10 cellular contexts compared by ENCODE assay signal in the genomic region with DNA sequence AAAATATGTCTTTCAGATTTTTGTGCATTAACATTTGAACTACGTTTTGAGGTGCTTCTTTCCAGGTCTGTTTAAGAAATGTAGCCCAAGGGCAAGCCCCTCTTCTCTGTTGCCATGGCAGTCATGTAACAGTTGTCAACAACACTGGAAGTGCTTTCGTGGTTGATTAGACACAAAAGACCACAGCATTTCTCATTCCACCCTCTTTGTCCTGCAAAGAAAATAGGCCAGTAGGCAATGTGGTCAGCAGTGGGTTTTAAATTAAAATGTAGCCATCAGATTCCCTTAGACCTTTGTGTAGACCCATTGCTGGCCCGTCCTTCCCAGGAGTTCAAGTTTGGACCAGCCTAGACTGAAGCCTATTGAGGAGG. TPM values are rescaled to one million over a fixed set of nuclear protein-coding genes. Genes with fewer than 3 reads are reported as not detected.
DNase-seq lines count a peak whose midpoint lies in the region; ATAC-seq and TF ChIP-seq lines count a peak whose summit lies in the region.
"Had no signal": no experiment of that assay in that cellular context is flagged by ENCODE, and none has a peak within 500 bp of the region (broad histone marks: within the 10 kb centered on the region; RNA-seq: fewer than 3 reads in every experiment).

No MANE protein-coding gene starts in this region.

- H4K20me1 ChIP-seq in neural progenitor cell (ENCODE audit: low read depth), result peaks cover 17% of the 10 kb centered on the region

- H3K4me1 ChIP-seq in neural progenitor cell, result peaks cover 25% of the 10 kb centered on the region

- peak overlapping the region; percentile 56 for H3K4me2 ChIP-seq in neural progenitor cell

- no peak overlapping the region for H2AFZ ChIP-seq in neural progenitor cell (replicated peaks)

- no peak overlapping the region for H3K9ac ChIP-seq in neural progenitor cell

- no peak overlapping the region for H3K4me3 Mint-ChIP-seq in neural progenitor cell
- H3K4me3 Mint-ChIP-seq: activated naive CD4-positive, alpha-beta T cell treated with anti-CD3 and anti-CD28 coated beads for 36 hours; naive thymus-derived CD8-positive, alpha-beta T cell had no signal

- peak; percentile 47 for ATAC-seq in GM18870 (IDR thresholded peaks at IDR 0.05; ENCODE audit: unreplicated experiment)
- ATAC-seq in HG03135 (IDR thresholded peaks at IDR 0.05; ENCODE audit: unreplicated experiment), result peak; percentile 63
- no peak for ATAC-seq in GM21447 (IDR thresholded peaks at IDR 0.05; ENCODE audit: unreplicated experiment)
- ATAC-seq: naive thymus-derived CD8-positive, alpha-beta T cell had no signal

- no peak overlapping the region for H3K27ac ChIP-seq in neural progenitor cell

- H3K27me3 ChIP-seq in neural progenitor cell (no peaks in the 10 kb centered on the region), H7 (ENCODE audit: control insufficient read depth, insufficient read depth, low read length) (no peaks in the 10 kb centered on the region)

- TF ChIP-seq CTCF in neural progenitor cell (IDR thresholded peaks at IDR 0.05), result no peak

- H3K9me3 Mint-ChIP-seq in neural progenitor cell, result peaks cover 5% of the 10 kb centered on the region
- H3K9me3 Mint-ChIP-seq: activated naive CD4-positive, alpha-beta T cell treated with anti-CD3 and anti-CD28 coated beads for 36 hours; naive thymus-derived CD8-positive, alpha-beta T cell had no signal

- H3F3A ChIP-seq in neural progenitor cell (ENCODE audit: low read depth), result peaks cover 4% of the 10 kb centered on the region

- H3K27ac Mint-ChIP-seq in neural progenitor cell, result peak overlapping the region; percentile 98
- H3K27ac Mint-ChIP-seq: activated naive CD4-positive, alpha-beta T cell treated with anti-CD3 and anti-CD28 coated beads for 36 hours had no signal

- peaks cover 2% of the 10 kb centered on the region for H3K27me3 Mint-ChIP-seq in neural progenitor cell (ENCODE audit: insufficient read depth, low read depth)

- no peaks in the 10 kb centered on the region for H3K79me2 ChIP-seq in neural progenitor cell (ENCODE audit: low read depth)

- no peaks in the 10 kb centered on the region for H3K36me3 ChIP-seq in neural progenitor cell
- H3K36me3 ChIP-seq in H7 (replicated peaks; ENCODE audit: control insufficient read depth, insufficient read depth, low read length), result no peaks in the 10 kb centered on the region; the same call in none of the 2 replicates

- no peaks in the 10 kb centered on the region for H3K9me3 ChIP-seq in neural progenitor cell (ENCODE audit: low read depth)

- peaks cover 42% of the 10 kb centered on the region for H3K4me1 Mint-ChIP-seq in neural progenitor cell

- no peak overlapping the region for H3K4me3 ChIP-seq in neural progenitor cell
- no peak overlapping the region for H3K4me3 ChIP-seq in H7 (ENCODE audit: insufficient read depth, low read depth, low read length)

- H3K36me3 Mint-ChIP-seq in neural progenitor cell, result peaks cover 11% of the 10 kb centered on the region
- H3K36me3 Mint-ChIP-seq: naive thymus-derived CD8-positive, alpha-beta T cell had no signal

- DNase-seq in astrocyte of the hippocampus (ENCODE audit: low read depth, low spot score), result peak; percentile 94
- peak; percentile 83 for DNase-seq in neural progenitor cell (ENCODE audit: low spot score)
- no peak for DNase-seq in H7
- DNase-seq in occipital lobe (lab: John Stamatoyannopoulos, UW), result no peak
- DNase-seq: activated naive CD4-positive, alpha-beta T cell treated with anti-CD3 and anti-CD28 coated beads for 36 hours; naive thymus-derived CD8-positive, alpha-beta T cell; NCI-H2171 had no signal

RNA-seq across cellular contexts. Expression of a gene that starts 35.4 kb away (rescaled TPM):
- total RNA-seq in neural progenitor cell (ENCODE audit: low replicate concordance), result 8.0 and 8.5 TPM in 2 replicates
- 26.8 and 37.1 TPM in 2 replicates for total RNA-seq in H7 (2014; rRNA removed; shearing (Covaris generic))
- 3.6 TPM for total RNA-seq in occipital lobe

Comparison
In these comparisons a context has a peak if more than half of its experiments do, and no peak if none do; other contexts are left out.
1. DNase-seq: peak in astrocyte of the hippocampus (single experiment) and neural progenitor cell (single experiment); none in H7 (single experiment) and occipital lobe (single experiment).